In the genomic region with DNA sequence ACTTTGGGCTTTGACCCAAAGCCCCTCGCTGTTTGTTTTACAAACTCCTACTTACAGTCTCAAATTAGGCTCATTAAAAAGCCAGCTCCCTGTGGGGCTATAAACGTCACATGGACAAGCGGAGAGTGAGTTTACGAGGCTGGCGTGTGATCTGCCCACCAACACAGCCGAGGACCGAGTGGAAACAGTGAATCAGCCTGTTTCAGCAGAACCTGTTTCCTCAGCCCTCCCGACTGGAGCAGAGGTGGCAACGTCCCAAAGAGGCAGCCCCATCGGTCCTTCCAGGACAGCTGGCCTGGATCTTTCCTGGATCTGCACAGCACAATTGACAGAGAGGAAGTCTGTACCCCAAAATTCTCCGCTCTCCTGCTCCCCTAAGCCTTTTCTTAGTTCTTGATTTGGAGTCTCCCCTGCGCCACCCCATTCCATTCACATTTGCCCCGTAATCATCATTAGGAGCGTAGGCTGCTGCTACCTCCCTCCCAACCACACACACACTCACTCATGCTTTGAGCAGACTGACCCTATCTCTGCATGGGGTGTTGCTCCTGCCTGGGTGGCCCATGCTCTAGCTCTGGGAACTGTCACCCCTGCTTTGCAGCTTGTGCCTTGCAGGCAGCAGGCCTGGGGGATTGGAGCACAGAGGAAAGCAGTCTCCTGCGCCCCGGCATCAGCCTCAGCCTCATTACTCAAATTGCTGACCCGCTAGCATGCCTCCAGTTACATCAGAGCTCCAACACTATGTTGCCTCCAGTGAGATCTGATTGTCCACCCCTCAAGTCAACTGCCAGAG, we compare ENCODE assay signal across 9 cellular contexts.
A peak's percentile ranks its signal among the peaks of the same experiment; 100 is the strongest.
DNase-seq lines count a peak whose midpoint lies in the region; TF ChIP-seq lines count a peak whose summit lies in the region.
"Had no signal": no experiment of that assay in that cellular context is flagged by ENCODE, and none has a peak within 500 bp of the region (broad histone marks: within the 10 kb centered on the region; RNA-seq: fewer than 3 reads in every experiment).

No MANE protein-coding gene starts in this region.

- H3K27ac ChIP-seq in A673 (ENCODE audit: low read depth, low read length, poor library complexity, severe bottlenecking) (no peak overlapping the region), neural progenitor cell (no peak overlapping the region), RWPE1 (no peak overlapping the region), breast epithelium (no peak overlapping the region)
- H3K27ac ChIP-seq in effector memory CD4-positive, alpha-beta T cell (ENCODE audit: insufficient read depth, low read length, poor library complexity, severe bottlenecking), result no peak overlapping the region
- H3K27ac ChIP-seq: BLaER1 had no signal

- H3K4me1 Mint-ChIP-seq in endothelial cell (ENCODE audit: unreplicated experiment) (peaks cover 30% of the 10 kb centered on the region), neural progenitor cell (peaks cover 11% of the 10 kb centered on the region)

- H3K4me2 ChIP-seq in neural progenitor cell, result no peak overlapping the region
- H3K4me2 ChIP-seq: BLaER1 had no signal

- CTCF ChIA-PET in A673 (lab: Charles Lee) (no interaction called here), RWPE1 (lab: Yijun Ruan, JAX) (interaction anchor here (0.6 kb wide), 1 partner anchor 1059 kb away, joined by 3 read pairs; no protein-coding TSS in a partner anchor)

- H3F3A ChIP-seq in neural progenitor cell (ENCODE audit: low read depth), result no peaks in the 10 kb centered on the region

- H3K4me3 ChIP-seq in A673 (ENCODE audit: low read depth, low read length, poor library complexity, severe bottlenecking) (no peak overlapping the region), neural progenitor cell (no peak overlapping the region), breast epithelium (no peak overlapping the region)
- no peak overlapping the region for H3K4me3 ChIP-seq in effector memory CD4-positive, alpha-beta T cell (ENCODE audit: insufficient read depth, low read depth, low read length, poor library complexity, severe bottlenecking)
- H3K4me3 ChIP-seq: BLaER1 had no signal

- H3K79me2 ChIP-seq in neural progenitor cell (ENCODE audit: low read depth), result no peaks in the 10 kb centered on the region

- H3K27me3 ChIP-seq in A673 (replicated peaks; ENCODE audit: insufficient read depth, low read depth, low read length, poor library complexity) (no peaks in the 10 kb centered on the region), neural progenitor cell (no peaks in the 10 kb centered on the region), breast epithelium (no peaks in the 10 kb centered on the region)
- H3K27me3 ChIP-seq in effector memory CD4-positive, alpha-beta T cell (replicated peaks; ENCODE audit: control insufficient read depth, insufficient read depth, low read length, poor library complexity, severe bottlenecking), result no peaks in the 10 kb centered on the region
- H3K27me3 ChIP-seq: BLaER1 had no signal

- no peak for TF ChIP-seq POLR2A in breast epithelium (IDR thresholded peaks at IDR 0.05)

- no peaks in the 10 kb centered on the region for H3K9me3 ChIP-seq in A673 (ENCODE audit: low read depth, low read length, poor library complexity, severe bottlenecking)
- no peaks in the 10 kb centered on the region for H3K9me3 ChIP-seq in neural progenitor cell (ENCODE audit: low read depth)
- H3K9me3 ChIP-seq in effector memory CD4-positive, alpha-beta T cell (ENCODE audit: control insufficient read depth, low read length), result no peaks in the 10 kb centered on the region
- H3K9me3 ChIP-seq in breast epithelium, result no peaks in the 10 kb centered on the region
- H3K9me3 ChIP-seq: BLaER1 had no signal

- POLR2A ChIA-PET in A673 (lab: Charles Lee; ENCODE audit: low non-redundant PET) (interaction anchor here (0.7 kb wide), 1 partner anchor 39 kb away, joined by 3 read pairs; no protein-coding TSS in a partner anchor), RWPE1 (lab: Yijun Ruan, JAX; ENCODE audit: low non-redundant PET) (no interaction called here)

- no TSS peak for BruUV-seq in A673 (replicated peaks; lab: Mats Ljungman, UMichigan)

- H3K4me3 Mint-ChIP-seq in endothelial cell (ENCODE audit: unreplicated experiment) (peak overlapping the region; percentile 44), neural progenitor cell (no peak overlapping the region)

- peaks cover 14% of the 10 kb centered on the region for H3K4me1 ChIP-seq in A673 (ENCODE audit: insufficient read depth, low read length, poor library complexity, severe bottlenecking)
- peaks cover 13% of the 10 kb centered on the region for H3K4me1 ChIP-seq in neural progenitor cell
- H3K4me1 ChIP-seq in effector memory CD4-positive, alpha-beta T cell (ENCODE audit: control insufficient read depth, insufficient read depth, low read length, poor library complexity, severe bottlenecking), result no peaks in the 10 kb centered on the region
- H3K4me1 ChIP-seq in breast epithelium, result no peaks in the 10 kb centered on the region
- H3K4me1 ChIP-seq: BLaER1 had no signal

- no peak for TF ChIP-seq CTCF in A673 (conservative IDR thresholded peaks at IDR 0.05; ENCODE audit: low read depth, low read length)
- no peak for TF ChIP-seq CTCF in endothelial cell (IDR thresholded peaks at IDR 0.05; ENCODE audit: unreplicated experiment)
- no peak for TF ChIP-seq CTCF in neural progenitor cell (IDR thresholded peaks at IDR 0.05)
- no peak for TF ChIP-seq CTCF in RWPE1 (conservative IDR thresholded peaks at IDR 0.05; ENCODE audit: low read depth)
- TF ChIP-seq CTCF in breast epithelium (IDR thresholded peaks at IDR 0.05), result no peak

- H3K36me3 ChIP-seq in A673 (ENCODE audit: insufficient read depth, low read length, poor library complexity, severe bottlenecking), result no peaks in the 10 kb centered on the region
- H3K36me3 ChIP-seq in neural progenitor cell, result no peaks in the 10 kb centered on the region
- H3K36me3 ChIP-seq in effector memory CD4-positive, alpha-beta T cell (ENCODE audit: control insufficient read depth, insufficient read depth, low read length), result no peaks in the 10 kb centered on the region
- no peaks in the 10 kb centered on the region for H3K36me3 ChIP-seq in breast epithelium
- H3K36me3 ChIP-seq: BLaER1 had no signal

- intact Hi-C loops in A673 (cut with micrococcal nuclease; ENCODE audit: unreplicated experiment), result no loop called here
- intact Hi-C loops in breast epithelium (cut with DNase I; ENCODE audit: low total_unique reads), result no loop called here

- no peak overlapping the region for H2AFZ ChIP-seq in neural progenitor cell (replicated peaks)

- in situ Hi-C loops in KBM-7 (cut with MboI; ENCODE audit: low pct_unique_long_range_greater_than_20kb, low sequenced_read_pairs), result no loop called here

- H3K9ac ChIP-seq in neural progenitor cell, result no peak overlapping the region
- H3K9ac ChIP-seq: BLaER1 had no signal

- H3K36me3 Mint-ChIP-seq in endothelial cell (ENCODE audit: low read depth, unreplicated experiment) (no peaks in the 10 kb centered on the region), neural progenitor cell (no peaks in the 10 kb centered on the region)

- H3K27ac Mint-ChIP-seq in endothelial cell (ENCODE audit: unreplicated experiment) (peak overlapping the region; percentile 82), neural progenitor cell (peak overlapping the region; percentile 51)

- H3K9me3 Mint-ChIP-seq in endothelial cell (ENCODE audit: unreplicated experiment), result no peaks in the 10 kb centered on the region
- no peaks in the 10 kb centered on the region for H3K9me3 Mint-ChIP-seq in neural progenitor cell

- no peaks in the 10 kb centered on the region for H4K20me1 ChIP-seq in neural progenitor cell (ENCODE audit: low read depth)
- H4K20me1 ChIP-seq: BLaER1 had no signal

- DNase-seq in A673 (ENCODE audit: low spot score), result peak; percentile 76
- DNase-seq in KBM-7, result peak; percentile 8
- no peak for DNase-seq in endothelial cell (ENCODE audit: low spot score)
- peak; percentile 30 for DNase-seq in neural progenitor cell (ENCODE audit: low spot score)
- DNase-seq in effector memory CD4-positive, alpha-beta T cell, result no peak
- no peak for DNase-seq in RWPE1 (ENCODE audit: low spot score)
- no peak for DNase-seq in epidermal melanocyte (ENCODE audit: insufficient read length, low spot score)
- DNase-seq in breast epithelium (ENCODE audit: low spot score in 2 of 2), result no peak

- H3K27me3 Mint-ChIP-seq in endothelial cell (ENCODE audit: unreplicated experiment), result peaks cover 8% of the 10 kb centered on the region
- H3K27me3 Mint-ChIP-seq in neural progenitor cell (ENCODE audit: insufficient read depth, low read depth), result peaks cover 15% of the 10 kb centered on the region

Comparison
In these comparisons a context has a peak if more than half of its experiments do, and no peak if none do; other contexts are left out.
1. DNase-seq: peak in A673 (single experiment), KBM-7 (single experiment) and neural progenitor cell (single experiment); none in endothelial cell (single experiment), effector memory CD4-positive, alpha-beta T cell (0 of 3), RWPE1 (single experiment), epidermal melanocyte (single experiment) and breast epithelium (0 of 2).